9 cellular contexts compared by ENCODE assay signal in the genomic region with DNA sequence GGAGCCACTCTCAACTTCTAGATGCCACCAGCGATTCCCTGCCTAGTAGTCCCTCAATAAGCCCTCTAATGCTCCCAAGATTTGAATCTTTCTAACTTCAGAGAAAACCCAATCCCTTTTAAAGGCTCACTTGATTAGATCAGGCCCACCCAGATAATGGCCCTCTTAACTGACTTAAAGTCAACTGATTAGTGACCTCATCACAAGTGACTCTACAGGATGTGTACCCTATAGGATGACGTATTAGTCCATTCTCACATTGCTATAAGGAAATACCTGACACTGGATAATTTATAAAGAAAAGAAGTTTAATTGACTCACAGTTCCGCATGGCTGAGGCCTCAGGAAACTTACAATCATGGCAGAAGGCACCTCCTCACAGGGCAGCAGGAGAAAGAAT. TPM values are rescaled to one million over a fixed set of nuclear protein-coding genes. Genes with fewer than 3 reads are reported as not detected.
"Had no signal": no experiment of that assay in that cellular context is flagged by ENCODE, and none has a peak within 500 bp of the region (broad histone marks: within the 10 kb centered on the region; RNA-seq: fewer than 3 reads in every experiment).

No MANE protein-coding gene starts in this region.

- DNase-seq: GDM1, GF-D8 had no signal

- ATAC-seq: GM12878 had no signal

- H3K4me3 ChIP-seq: GM12878 had no signal

- FAIRE-seq: G401.6, GM12878, GM12891, GM12892, GM18507, GM19239 had no signal

RNA-seq across cellular contexts. Expression of gene ANKS1B, which starts 49.1 kb away (rescaled TPM):
- total RNA-seq: G401, GM12878 had no signal
